Comparison of ENCODE assay signal across 11 cellular contexts in the genomic region with DNA sequence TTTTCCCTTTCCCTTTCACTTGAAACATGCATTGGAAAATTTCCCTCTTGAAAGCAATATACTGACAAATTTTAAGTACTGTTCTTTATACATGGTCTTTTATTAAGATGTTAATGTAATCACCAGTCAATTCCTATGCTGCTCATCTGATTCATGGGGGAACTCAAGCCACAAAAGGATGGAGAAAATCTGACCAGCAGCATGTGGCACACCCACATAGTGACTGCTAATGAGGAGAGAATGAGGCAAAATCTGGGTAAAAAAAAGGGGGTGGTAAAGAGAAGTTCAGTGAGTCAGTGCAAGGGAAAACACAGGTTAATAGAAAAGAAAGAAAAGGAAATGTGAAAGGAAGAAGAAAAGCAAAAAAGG. TPM values are rescaled to one million over a fixed set of nuclear protein-coding genes. Genes with fewer than 3 reads are reported as not detected.
DNase-seq lines count a peak whose midpoint lies in the region; ATAC-seq and TF ChIP-seq lines count a peak whose summit lies in the region.
"Had no signal": no experiment of that assay in that cellular context is flagged by ENCODE, and none has a peak within 500 bp of the region (broad histone marks: within the 10 kb centered on the region; RNA-seq: fewer than 3 reads in every experiment).

No MANE protein-coding gene starts in this region.

- H3K27ac Mint-ChIP-seq in activated T-cell treated with anti-CD3 and anti-CD28 coated beads, Interleukin-2, amount 50 U/mL, for 72 hours = peak overlapping the region; percentile 96
- peak overlapping the region; percentile 88 for H3K27ac Mint-ChIP-seq in activated CD8-positive, alpha-beta T cell treated with anti-CD3 and anti-CD28 coated beads, Interleukin-2, amount 10 ng/mL, durations not matched to agents 7 days and 5 days

- intact Hi-C loops in right lobe of liver (cut with DNase I) = no loop called here

- no peaks in the 10 kb centered on the region for H3K9me3 Mint-ChIP-seq in activated T-cell treated with anti-CD3 and anti-CD28 coated beads, Interleukin-2, amount 50 U/mL, for 72 hours
- H3K9me3 Mint-ChIP-seq in activated CD8-positive, alpha-beta T cell treated with anti-CD3 and anti-CD28 coated beads, Interleukin-2, amount 10 ng/mL, durations not matched to agents 7 days and 5 days (ENCODE audit: insufficient read depth) = no peaks in the 10 kb centered on the region

- TF ChIP-seq POLR2A in right lobe of liver (IDR thresholded peaks at IDR 0.05) (no peak), tibial nerve (IDR thresholded peaks at IDR 0.05) (no peak)

- H3K9me3 ChIP-seq in right lobe of liver (no peaks in the 10 kb centered on the region), tibial nerve (no peaks in the 10 kb centered on the region)

- TF ChIP-seq CTCF in right lobe of liver (IDR thresholded peaks at IDR 0.05) (no peak), tibial nerve (IDR thresholded peaks at IDR 0.05) (no peak)

- CTCF ChIA-PET in activated CD8-positive, alpha-beta T cell treated with anti-CD3 and anti-CD28 coated beads, Interleukin-2, amount 10 ng/mL, durations not matched to agents 7 days and 5 days (lab: Charles Lee) = interaction anchor here (1.0 to 3.1 kb wide), 4 partner anchors 8 to 68 kb away, joined by 3 to 27 read pairs (median 9); a partner anchor contains a TSS

- H3K4me1 ChIP-seq in right lobe of liver (peaks cover 7 to 57% (median 29%) of the 10 kb centered on the region in 4 donors), tibial nerve (peaks cover 0 to 32% (median 25%) of the 10 kb centered on the region in 4 donors)

- H3K4me1 Mint-ChIP-seq in activated T-cell treated with anti-CD3 and anti-CD28 coated beads, Interleukin-2, amount 50 U/mL, for 72 hours (ENCODE audit: low read depth) = peaks cover 73% of the 10 kb centered on the region
- H3K4me1 Mint-ChIP-seq in activated CD8-positive, alpha-beta T cell treated with anti-CD3 and anti-CD28 coated beads, Interleukin-2, amount 10 ng/mL, durations not matched to agents 7 days and 5 days (ENCODE audit: low read depth) = peaks cover 44% of the 10 kb centered on the region

- H3K36me3 Mint-ChIP-seq in activated T-cell treated with anti-CD3 and anti-CD28 coated beads, Interleukin-2, amount 50 U/mL, for 72 hours (ENCODE audit: insufficient read depth in 2 of 2) = peaks cover 3 to 6% of the 10 kb centered on the region in 2 donors
- peaks cover 10% of the 10 kb centered on the region for H3K36me3 Mint-ChIP-seq in activated CD8-positive, alpha-beta T cell treated with anti-CD3 and anti-CD28 coated beads, Interleukin-2, amount 10 ng/mL, durations not matched to agents 7 days and 5 days (ENCODE audit: low read depth)

- H3K27ac ChIP-seq in right lobe of liver (peak overlapping the region; percentile 53 to 64 (median 53)), tibial nerve (peak overlapping the region in 3 of 4 donors; percentile 69 to 79 (median 70))

- POLR2A ChIA-PET in activated CD8-positive, alpha-beta T cell treated with anti-CD3 and anti-CD28 coated beads, Interleukin-2, amount 10 ng/mL, durations not matched to agents 7 days and 5 days (lab: Charles Lee) = interaction anchor here (1.7 to 3.0 kb wide), 2 partner anchors 11 to 37 kb away, joined by 5 to 13 read pairs; a partner anchor contains a TSS

- ATAC-seq in activated T-cell treated with anti-CD3 and anti-CD28 coated beads, Interleukin-2, amount 50 U/mL, for 72 hours (replicated peaks in 1 of 2) = peak in 1 of 2 donors; percentile 10
- ATAC-seq in activated CD8-positive, alpha-beta T cell treated with anti-CD3 and anti-CD28 coated beads, Interleukin-2, amount 10 ng/mL, durations not matched to agents 7 days and 5 days = no peak
- ATAC-seq in right lobe of liver (no peak), HG03175 (IDR thresholded peaks at IDR 0.05; ENCODE audit: unreplicated experiment) (no peak)

- peak overlapping the region; percentile 72 to 92 for H3K4me3 Mint-ChIP-seq in activated T-cell treated with anti-CD3 and anti-CD28 coated beads, Interleukin-2, amount 50 U/mL, for 72 hours
- peak overlapping the region; percentile 46 for H3K4me3 Mint-ChIP-seq in activated CD8-positive, alpha-beta T cell treated with anti-CD3 and anti-CD28 coated beads, Interleukin-2, amount 10 ng/mL, durations not matched to agents 7 days and 5 days

- H3K36me3 ChIP-seq in right lobe of liver (no peaks in the 10 kb centered on the region), tibial nerve (no peaks in the 10 kb centered on the region)

- H3K4me3 ChIP-seq in right lobe of liver (no peak overlapping the region), tibial nerve (no peak overlapping the region)

- H3K27me3 ChIP-seq in right lobe of liver = no peaks in the 10 kb centered on the region
- no peaks in the 10 kb centered on the region for H3K27me3 ChIP-seq in tibial nerve

- no peaks in the 10 kb centered on the region for H3K27me3 Mint-ChIP-seq in activated T-cell treated with anti-CD3 and anti-CD28 coated beads, Interleukin-2, amount 50 U/mL, for 72 hours (ENCODE audit: low read depth)
- no peaks in the 10 kb centered on the region for H3K27me3 Mint-ChIP-seq in activated CD8-positive, alpha-beta T cell treated with anti-CD3 and anti-CD28 coated beads, Interleukin-2, amount 10 ng/mL, durations not matched to agents 7 days and 5 days (ENCODE audit: low read depth)

- no peak for DNase-seq in activated T-cell treated with anti-CD3 and anti-CD28 coated beads, Interleukin-2, amount 50 U/mL, for 72 hours
- DNase-seq in activated T-cell treated with anti-CD3 and anti-CD28 coated beads for 4 hours (no peak), right lobe of liver (no peak), tibial nerve (ENCODE audit: low spot score in 2 of 2) (no peak), NCI-H446 (lab: John Stamatoyannopoulos, UW) (no peak), DMS53 treated with DMSO at 0.1 percent for 48 hours (lab: John Stamatoyannopoulos, UW; ENCODE audit: unreplicated experiment) (no peak)
- no peak for DNase-seq in activated CD8-positive, alpha-beta T cell treated with anti-CD3 and anti-CD28 coated beads, Interleukin-2, amount 10 ng/mL, durations not matched to agents 7 days and 5 days
- DNase-seq: C1 segment of cervical spinal cord; NCI-H146; stimulated activated CD4-positive, alpha-beta T cell treated with anti-CD3 and anti-CD28 coated beads, Interleukin-12 subunit alpha, Interleukin-12 subunit beta, amount 100 ng/mL, for 4 hours had no signal

- no peak for TF ChIP-seq EP300 in tibial nerve (IDR thresholded peaks at IDR 0.05)

RNA-seq across cellular contexts. Expression of a gene that starts 11.3 kb away (rescaled TPM):
- total RNA-seq in activated T-cell treated with anti-CD3 and anti-CD28 coated beads, Interleukin-2, amount 50 U/mL, for 72 hours = 10 to 100 TPM; 47.7 to 50.0 TPM
- total RNA-seq in activated CD8-positive, alpha-beta T cell treated with anti-CD3 and anti-CD28 coated beads, Interleukin-2, amount 10 ng/mL, durations not matched to agents 7 days and 5 days = 10 to 100 TPM; 26.4 to 29.1 TPM
- total RNA-seq in right lobe of liver (10 to 100 TPM; 29.0 to 39.0 (median 34.1) TPM), tibial nerve (10 to 100 TPM; 10.8 to 41.3 (median 17.2) TPM)
